8 cellular contexts compared by ENCODE assay signal in genomic region chr2:86038291-86039081, GRCh38.
A peak's percentile ranks its signal among the peaks of the same experiment; 100 is the strongest.
DNase-seq lines count a peak whose midpoint lies in the region; ATAC-seq and TF ChIP-seq lines count a peak whose summit lies in the region.

No MANE protein-coding gene starts in this region.

- TF ChIP-seq POLR2A in transverse colon (IDR thresholded peaks at IDR 0.05): no peak

- H3K4me1 ChIP-seq in GM23338 (ENCODE audit: insufficient read depth) (no peaks in the 10 kb centered on the region), transverse colon (peaks cover 26 to 42% (median 33%) of the 10 kb centered on the region in 4 donors)

- H3K4me2 ChIP-seq in GM23338: no peak overlapping the region

- H3K9me3 Mint-ChIP-seq in GM23338: no peaks in the 10 kb centered on the region
- no peaks in the 10 kb centered on the region for H3K9me3 Mint-ChIP-seq in natural killer cell

- H2AFZ ChIP-seq in GM23338: no peak overlapping the region

- H3F3A ChIP-seq in GM23338 (replicated peaks; ENCODE audit: low read depth): no peaks in the 10 kb centered on the region

- peak overlapping the region; percentile 74; the same call in 1 of the 2 replicates for H3K27ac Mint-ChIP-seq in GM23338
- H3K27ac Mint-ChIP-seq in natural killer cell: peak overlapping the region; percentile 98 to 99

- in situ Hi-C loops in transverse colon (cut with MboI; ENCODE audit: low pct_ligation_motif_present in 1 of 4, low pct_unique_long_range_greater_than_20kb in 1 of 4, low sequenced_read_pairs in 3 of 4): no loop called here

- peaks cover 14% of the 10 kb centered on the region; the same call in 2 of the 3 replicates for H3K4me1 Mint-ChIP-seq in GM23338
- H3K4me1 Mint-ChIP-seq in natural killer cell: peaks cover 55 to 76% of the 10 kb centered on the region in 2 donors

- peaks cover 7% of the 10 kb centered on the region for H4K20me1 ChIP-seq in GM23338 (replicated peaks; ENCODE audit: insufficient read depth)

- H3K27me3 Mint-ChIP-seq in GM23338 (ENCODE audit: insufficient read depth, low read depth, poor library complexity): peaks cover 6% of the 10 kb centered on the region
- H3K27me3 Mint-ChIP-seq in natural killer cell (ENCODE audit: low read depth in 2 of 2): no peaks in the 10 kb centered on the region

- H3K27ac ChIP-seq in GM23338 (ENCODE audit: low read depth) (no peak overlapping the region), caudate nucleus (ENCODE audit: low read depth, low read length) (peak overlapping the region; percentile 91), transverse colon (peak overlapping the region; percentile 82 to 87 (median 85))

- no peaks in the 10 kb centered on the region for H3K79me2 ChIP-seq in GM23338 (replicated peaks; ENCODE audit: insufficient read depth)

- TF ChIP-seq EP300 in transverse colon (IDR thresholded peaks at IDR 0.05; ENCODE audit: low read depth): no peak

- WGBS in transverse colon (ENCODE audit: low coverage in 1 of 2), 2 donors: 20 to 53% methylated on average over 1 to 12 of the region's 12 CpGs

- no peaks in the 10 kb centered on the region for H3K9me3 ChIP-seq in transverse colon

- no peaks in the 10 kb centered on the region for H3K9me2 ChIP-seq in GM23338 (ENCODE audit: insufficient read depth)

- intact Hi-C loops in natural killer cell (cut with micrococcal nuclease): loop anchor here (1.0 to 5.0 kb wide), 4 partner anchors 41 to 346 kb away; partner anchors contain the start of genes GNLY and ST3GAL5
- intact Hi-C loops in transverse colon (cut with DNase I; ENCODE audit: low total_unique reads): no loop called here

- ATAC-seq in GM23338: no peak
- peak; percentile 44 to 64 (median 63) for ATAC-seq in natural killer cell

- H3K36me3 Mint-ChIP-seq in GM23338 (ENCODE audit: low read depth) (peaks cover 82% of the 10 kb centered on the region), natural killer cell (no peaks in the 10 kb centered on the region)

- H3K36me3 ChIP-seq in GM23338 (ENCODE audit: insufficient read depth): peaks cover 25% of the 10 kb centered on the region
- peaks cover 0 to 15% (median 4%) of the 10 kb centered on the region in 4 donors for H3K36me3 ChIP-seq in transverse colon

- no peak for DNase-seq in GM23338 (ENCODE audit: low spot score)
- peak; percentile 85 for DNase-seq in T-helper 22 cell (ENCODE audit: low read depth)
- no peak for DNase-seq in caudate nucleus (lab: John Stamatoyannopoulos, UW)
- DNase-seq in natural killer cell: peak; percentile 65
- DNase-seq in transverse colon: peak; percentile 54
- DNase-seq in NCI-H146 (lab: John Stamatoyannopoulos, UW): no peak
- DNase-seq in amniotic stem cell (lab: John Stamatoyannopoulos, UW): no peak
- no peak for DNase-seq in iPS-NIHi11 (ENCODE audit: low spot score)

- H3K4me3 Mint-ChIP-seq in GM23338 (no peak overlapping the region), natural killer cell (peak overlapping the region; percentile 92)

- TF ChIP-seq CTCF in GM23338 (conservative IDR thresholded peaks at IDR 0.05; ENCODE audit: low read depth in 2 of 2): no peak
- TF ChIP-seq CTCF in natural killer cell (IDR thresholded peaks at IDR 0.05): no peak
- no peak for TF ChIP-seq CTCF in transverse colon (IDR thresholded peaks at IDR 0.05)

- H3K4me3 ChIP-seq in GM23338 (no peak overlapping the region), transverse colon (no peak overlapping the region)

- H3K27me3 ChIP-seq in GM23338 (ENCODE audit: insufficient read depth) (no peaks in the 10 kb centered on the region), transverse colon (no peaks in the 10 kb centered on the region)

TF ChIP-seq in GM23338, 12 proteins besides CTCF, POLR2A, EP300 and RAD21 (continues in another document):
- TF ChIP-seq STAT1 (IDR thresholded peaks at IDR 0.05; ENCODE audit: unreplicated experiment) (no peak), ETS1 (IDR thresholded peaks at IDR 0.05) (no peak), JUNB (IDR thresholded peaks at IDR 0.05; ENCODE audit: unreplicated experiment) (no peak), EZH2phosphoT487 (IDR thresholded peaks at IDR 0.05; ENCODE audit: unreplicated experiment) (no peak)
- TF ChIP-seq, protein P1, sequence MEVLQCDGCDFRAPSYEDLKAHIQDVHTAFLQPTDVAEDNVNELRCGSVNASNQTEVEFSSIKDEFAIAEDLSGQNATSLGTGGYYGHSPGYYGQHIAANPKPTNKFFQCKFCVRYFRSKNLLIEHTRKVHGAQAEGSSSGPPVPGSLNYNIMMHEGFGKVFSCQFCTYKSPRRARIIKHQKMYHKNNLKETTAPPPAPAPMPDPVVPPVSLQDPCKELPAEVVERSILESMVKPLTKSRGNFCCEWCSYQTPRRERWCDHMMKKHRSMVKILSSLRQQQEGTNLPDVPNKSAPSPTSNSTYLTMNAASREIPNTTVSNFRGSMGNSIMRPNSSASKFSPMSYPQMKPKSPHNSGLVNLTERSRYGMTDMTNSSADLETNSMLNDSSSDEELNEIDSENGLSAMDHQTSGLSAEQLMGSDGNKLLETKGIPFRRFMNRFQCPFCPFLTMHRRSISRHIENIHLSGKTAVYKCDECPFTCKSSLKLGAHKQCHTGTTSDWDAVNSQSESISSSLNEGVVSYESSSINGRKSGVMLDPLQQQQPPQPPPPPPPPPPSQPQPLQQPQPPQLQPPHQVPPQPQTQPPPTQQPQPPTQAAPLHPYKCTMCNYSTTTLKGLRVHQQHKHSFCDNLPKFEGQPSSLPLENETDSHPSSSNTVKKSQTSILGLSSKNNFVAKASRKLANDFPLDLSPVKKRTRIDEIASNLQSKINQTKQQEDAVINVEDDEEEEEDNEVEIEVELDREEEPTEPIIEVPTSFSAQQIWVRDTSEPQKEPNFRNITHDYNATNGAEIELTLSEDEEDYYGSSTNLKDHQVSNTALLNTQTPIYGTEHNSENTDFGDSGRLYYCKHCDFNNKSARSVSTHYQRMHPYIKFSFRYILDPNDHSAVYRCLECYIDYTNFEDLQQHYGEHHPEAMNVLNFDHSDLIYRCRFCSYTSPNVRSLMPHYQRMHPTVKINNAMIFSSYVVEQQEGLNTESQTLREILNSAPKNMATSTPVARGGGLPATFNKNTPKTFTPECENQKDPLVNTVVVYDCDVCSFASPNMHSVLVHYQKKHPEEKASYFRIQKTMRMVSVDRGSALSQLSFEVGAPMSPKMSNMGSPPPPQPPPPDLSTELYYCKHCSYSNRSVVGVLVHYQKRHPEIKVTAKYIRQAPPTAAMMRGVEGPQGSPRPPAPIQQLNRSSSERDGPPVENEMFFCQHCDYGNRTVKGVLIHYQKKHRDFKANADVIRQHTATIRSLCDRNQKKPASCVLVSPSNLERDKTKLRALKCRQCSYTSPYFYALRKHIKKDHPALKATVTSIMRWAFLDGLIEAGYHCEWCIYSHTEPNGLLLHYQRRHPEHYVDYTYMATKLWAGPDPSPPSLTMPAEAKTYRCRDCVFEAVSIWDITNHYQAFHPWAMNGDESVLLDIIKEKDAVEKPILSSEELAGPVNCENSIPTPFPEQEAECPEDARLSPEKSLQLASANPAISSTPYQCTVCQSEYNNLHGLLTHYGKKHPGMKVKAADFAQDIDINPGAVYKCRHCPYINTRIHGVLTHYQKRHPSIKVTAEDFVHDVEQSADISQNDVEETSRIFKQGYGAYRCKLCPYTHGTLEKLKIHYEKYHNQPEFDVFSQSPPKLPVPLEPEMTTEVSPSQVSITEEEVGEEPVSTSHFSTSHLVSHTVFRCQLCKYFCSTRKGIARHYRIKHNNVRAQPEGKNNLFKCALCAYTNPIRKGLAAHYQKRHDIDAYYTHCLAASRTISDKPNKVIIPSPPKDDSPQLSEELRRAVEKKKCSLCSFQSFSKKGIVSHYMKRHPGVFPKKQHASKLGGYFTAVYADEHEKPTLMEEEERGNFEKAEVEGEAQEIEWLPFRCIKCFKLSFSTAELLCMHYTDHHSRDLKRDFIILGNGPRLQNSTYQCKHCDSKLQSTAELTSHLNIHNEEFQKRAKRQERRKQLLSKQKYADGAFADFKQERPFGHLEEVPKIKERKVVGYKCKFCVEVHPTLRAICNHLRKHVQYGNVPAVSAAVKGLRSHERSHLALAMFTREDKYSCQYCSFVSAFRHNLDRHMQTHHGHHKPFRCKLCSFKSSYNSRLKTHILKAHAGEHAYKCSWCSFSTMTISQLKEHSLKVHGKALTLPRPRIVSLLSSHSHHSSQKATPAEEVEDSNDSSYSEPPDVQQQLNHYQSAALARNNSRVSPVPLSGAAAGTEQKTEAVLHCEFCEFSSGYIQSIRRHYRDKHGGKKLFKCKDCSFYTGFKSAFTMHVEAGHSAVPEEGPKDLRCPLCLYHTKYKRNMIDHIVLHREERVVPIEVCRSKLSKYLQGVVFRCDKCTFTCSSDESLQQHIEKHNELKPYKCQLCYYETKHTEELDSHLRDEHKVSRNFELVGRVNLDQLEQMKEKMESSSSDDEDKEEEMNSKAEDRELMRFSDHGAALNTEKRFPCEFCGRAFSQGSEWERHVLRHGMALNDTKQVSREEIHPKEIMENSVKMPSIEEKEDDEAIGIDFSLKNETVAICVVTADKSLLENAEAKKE (CRISPR knock-in tag; IDR thresholded peaks at IDR 0.05): no peak

Comparison
In these comparisons a context has a peak if more than half of its experiments do, and no peak if none do; other contexts are left out.
1. DNase-seq: peak in T-helper 22 cell (single experiment), natural killer cell (single experiment) and transverse colon (single experiment); none in GM23338 (single experiment), caudate nucleus (0 of 61), NCI-H146 (single experiment), amniotic stem cell (single experiment) and iPS-NIHi11 (single experiment).